Comparison of ENCODE assay signal across 1 cellular context in the genomic region with DNA sequence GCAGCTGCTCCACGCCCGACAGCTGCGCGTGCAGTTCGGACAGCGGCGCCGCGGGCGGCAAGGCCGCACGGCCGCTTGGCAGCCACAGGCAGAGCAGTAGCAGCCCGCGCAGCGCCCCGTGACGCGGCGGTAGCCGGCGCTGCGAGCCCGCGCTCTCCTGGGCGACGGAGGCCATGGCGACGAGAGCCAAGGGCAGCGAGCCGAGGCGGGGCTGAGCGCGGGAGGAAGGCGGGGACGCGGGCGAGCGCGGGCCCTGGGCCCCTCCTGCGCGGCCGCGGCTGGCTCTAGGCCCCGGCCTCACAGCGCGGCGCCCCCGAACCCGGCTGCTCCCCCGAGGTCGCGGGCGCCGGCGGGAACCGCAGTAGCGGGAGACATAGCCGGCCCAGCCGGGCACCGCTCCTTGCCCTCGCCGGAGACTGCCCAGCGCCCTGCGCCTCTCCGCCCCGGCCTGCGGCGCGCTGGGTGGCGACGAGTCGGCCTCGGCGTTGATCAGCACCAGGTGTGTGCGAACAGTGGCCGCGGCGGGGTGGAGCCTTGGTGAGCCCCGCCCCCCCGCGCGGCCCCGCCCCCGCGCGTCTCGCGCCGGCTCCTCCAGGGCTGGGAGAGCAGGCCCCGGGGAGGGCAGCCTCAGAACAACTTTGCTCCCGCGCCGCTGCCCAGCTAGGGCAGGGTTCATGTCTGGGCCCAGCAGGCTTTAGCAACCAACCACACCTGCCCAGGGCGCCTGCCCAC.
TF ChIP-seq lines count a peak whose summit lies in the region.

A gene with protein sequence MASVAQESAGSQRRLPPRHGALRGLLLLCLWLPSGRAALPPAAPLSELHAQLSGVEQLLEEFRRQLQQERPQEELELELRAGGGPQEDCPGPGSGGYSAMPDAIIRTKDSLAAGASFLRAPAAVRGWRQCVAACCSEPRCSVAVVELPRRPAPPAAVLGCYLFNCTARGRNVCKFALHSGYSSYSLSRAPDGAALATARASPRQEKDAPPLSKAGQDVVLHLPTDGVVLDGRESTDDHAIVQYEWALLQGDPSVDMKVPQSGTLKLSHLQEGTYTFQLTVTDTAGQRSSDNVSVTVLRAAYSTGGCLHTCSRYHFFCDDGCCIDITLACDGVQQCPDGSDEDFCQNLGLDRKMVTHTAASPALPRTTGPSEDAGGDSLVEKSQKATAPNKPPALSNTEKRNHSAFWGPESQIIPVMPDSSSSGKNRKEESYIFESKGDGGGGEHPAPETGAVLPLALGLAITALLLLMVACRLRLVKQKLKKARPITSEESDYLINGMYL (minus strand): TSS at position 514 of the 732 bp plus-strand sequence. CDS start 339 bp downstream, at position 175.

TF ChIP-seq in HepG2, 621 proteins besides CTCF, POLR2A, EP300 and RAD21 (continued from another document and continues in another):
- peak; percentile 56; the same call in 1 of the 2 replicates for TF ChIP-seq FOXK1 (CRISPR knock-in tag; IDR thresholded peaks at IDR 0.05; ENCODE audit: borderline replicate concordance, low read depth)
- TF ChIP-seq ZNF747 (CRISPR knock-in tag; IDR thresholded peaks at IDR 0.05; ENCODE audit: borderline replicate concordance): no peak
- TF ChIP-seq ZBTB7B (CRISPR knock-in tag; IDR thresholded peaks at IDR 0.05): peak; percentile 18; the same call in 1 of the 2 replicates
- TF ChIP-seq ZNF619 (CRISPR knock-in tag; IDR thresholded peaks at IDR 0.05): no peak
- peak; percentile 42; the same call in 1 of the 2 replicates for TF ChIP-seq ZNF263 (CRISPR knock-in tag; IDR thresholded peaks at IDR 0.05)
- no peak for TF ChIP-seq ZNF792 (CRISPR knock-in tag; IDR thresholded peaks at IDR 0.05)
- peak; percentile 7; the same call in 1 of the 2 replicates for TF ChIP-seq ZNF772 (CRISPR knock-in tag; IDR thresholded peaks at IDR 0.05)
- no peak for TF ChIP-seq ZNF296 (CRISPR knock-in tag; conservative IDR thresholded peaks at IDR 0.05)
- TF ChIP-seq DNMT1 (CRISPR knock-in tag; IDR thresholded peaks at IDR 0.05): no peak
- TF ChIP-seq, protein P1, sequence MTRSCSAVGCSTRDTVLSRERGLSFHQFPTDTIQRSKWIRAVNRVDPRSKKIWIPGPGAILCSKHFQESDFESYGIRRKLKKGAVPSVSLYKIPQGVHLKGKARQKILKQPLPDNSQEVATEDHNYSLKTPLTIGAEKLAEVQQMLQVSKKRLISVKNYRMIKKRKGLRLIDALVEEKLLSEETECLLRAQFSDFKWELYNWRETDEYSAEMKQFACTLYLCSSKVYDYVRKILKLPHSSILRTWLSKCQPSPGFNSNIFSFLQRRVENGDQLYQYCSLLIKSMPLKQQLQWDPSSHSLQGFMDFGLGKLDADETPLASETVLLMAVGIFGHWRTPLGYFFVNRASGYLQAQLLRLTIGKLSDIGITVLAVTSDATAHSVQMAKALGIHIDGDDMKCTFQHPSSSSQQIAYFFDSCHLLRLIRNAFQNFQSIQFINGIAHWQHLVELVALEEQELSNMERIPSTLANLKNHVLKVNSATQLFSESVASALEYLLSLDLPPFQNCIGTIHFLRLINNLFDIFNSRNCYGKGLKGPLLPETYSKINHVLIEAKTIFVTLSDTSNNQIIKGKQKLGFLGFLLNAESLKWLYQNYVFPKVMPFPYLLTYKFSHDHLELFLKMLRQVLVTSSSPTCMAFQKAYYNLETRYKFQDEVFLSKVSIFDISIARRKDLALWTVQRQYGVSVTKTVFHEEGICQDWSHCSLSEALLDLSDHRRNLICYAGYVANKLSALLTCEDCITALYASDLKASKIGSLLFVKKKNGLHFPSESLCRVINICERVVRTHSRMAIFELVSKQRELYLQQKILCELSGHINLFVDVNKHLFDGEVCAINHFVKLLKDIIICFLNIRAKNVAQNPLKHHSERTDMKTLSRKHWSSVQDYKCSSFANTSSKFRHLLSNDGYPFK (CRISPR knock-in tag; IDR thresholded peaks at IDR 0.05; ENCODE audit: borderline replicate concordance): no peak
- no peak for TF ChIP-seq TCF12 (IDR thresholded peaks at IDR 0.05)
- TF ChIP-seq TCF12 (CRISPR knock-in tag; IDR thresholded peaks at IDR 0.05): peak; percentile 80; the same call in 1 of the 2 replicates
- TF ChIP-seq, protein P2, sequence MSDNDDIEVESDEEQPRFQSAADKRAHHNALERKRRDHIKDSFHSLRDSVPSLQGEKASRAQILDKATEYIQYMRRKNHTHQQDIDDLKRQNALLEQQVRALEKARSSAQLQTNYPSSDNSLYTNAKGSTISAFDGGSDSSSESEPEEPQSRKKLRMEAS (IDR thresholded peaks at IDR 0.05): peak; percentile 76
- TF ChIP-seq ZNF558 (CRISPR knock-in tag; IDR thresholded peaks at IDR 0.05; ENCODE audit: borderline replicate concordance): peak; percentile 94; the same call in 1 of the 2 replicates
- TF ChIP-seq ZEB1 (IDR thresholded peaks at IDR 0.05; ENCODE audit: insufficient replicate concordance, low read depth): no peak
- TF ChIP-seq NR2F6 (IDR thresholded peaks at IDR 0.05): no peak
- no peak; the same call in 1 of the 2 replicates for TF ChIP-seq NR2F6 (CRISPR knock-in tag; IDR thresholded peaks at IDR 0.05)
- TF ChIP-seq ZSCAN30 (CRISPR knock-in tag; IDR thresholded peaks at IDR 0.05): no peak
- TF ChIP-seq, protein P3, sequence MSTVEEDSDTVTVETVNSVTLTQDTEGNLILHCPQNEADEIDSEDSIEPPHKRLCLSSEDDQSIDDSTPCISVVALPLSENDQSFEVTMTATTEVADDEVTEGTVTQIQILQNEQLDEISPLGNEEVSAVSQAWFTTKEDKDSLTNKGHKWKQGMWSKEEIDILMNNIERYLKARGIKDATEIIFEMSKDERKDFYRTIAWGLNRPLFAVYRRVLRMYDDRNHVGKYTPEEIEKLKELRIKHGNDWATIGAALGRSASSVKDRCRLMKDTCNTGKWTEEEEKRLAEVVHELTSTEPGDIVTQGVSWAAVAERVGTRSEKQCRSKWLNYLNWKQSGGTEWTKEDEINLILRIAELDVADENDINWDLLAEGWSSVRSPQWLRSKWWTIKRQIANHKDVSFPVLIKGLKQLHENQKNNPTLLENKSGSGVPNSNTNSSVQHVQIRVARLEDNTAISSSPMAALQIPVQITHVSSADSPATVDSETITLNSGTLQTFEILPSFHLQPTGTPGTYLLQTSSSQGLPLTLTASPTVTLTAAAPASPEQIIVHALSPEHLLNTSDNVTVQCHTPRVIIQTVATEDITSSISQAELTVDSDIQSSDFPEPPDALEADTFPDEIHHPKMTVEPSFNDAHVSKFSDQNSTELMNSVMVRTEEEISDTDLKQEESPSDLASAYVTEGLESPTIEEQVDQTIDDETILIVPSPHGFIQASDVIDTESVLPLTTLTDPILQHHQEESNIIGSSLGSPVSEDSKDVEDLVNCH (CRISPR knock-in tag; IDR thresholded peaks at IDR 0.05): no peak
- TF ChIP-seq, protein P4, sequence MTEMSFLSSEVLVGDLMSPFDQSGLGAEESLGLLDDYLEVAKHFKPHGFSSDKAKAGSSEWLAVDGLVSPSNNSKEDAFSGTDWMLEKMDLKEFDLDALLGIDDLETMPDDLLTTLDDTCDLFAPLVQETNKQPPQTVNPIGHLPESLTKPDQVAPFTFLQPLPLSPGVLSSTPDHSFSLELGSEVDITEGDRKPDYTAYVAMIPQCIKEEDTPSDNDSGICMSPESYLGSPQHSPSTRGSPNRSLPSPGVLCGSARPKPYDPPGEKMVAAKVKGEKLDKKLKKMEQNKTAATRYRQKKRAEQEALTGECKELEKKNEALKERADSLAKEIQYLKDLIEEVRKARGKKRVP (CRISPR knock-in tag; IDR thresholded peaks at IDR 0.05): peak in 1 of 2 experiments; percentile 26; a peak in 1 of 4 replicates
- peak; percentile 77 for TF ChIP-seq MED1 (CRISPR knock-in tag; IDR thresholded peaks at IDR 0.05)
- no peak for TF ChIP-seq CCAR2 (optimal IDR thresholded peaks at IDR 0.05; ENCODE audit: low read depth, low read length)
- TF ChIP-seq CEBPG (CRISPR knock-in tag; IDR thresholded peaks at IDR 0.05): no peak
- TF ChIP-seq, protein P5, sequence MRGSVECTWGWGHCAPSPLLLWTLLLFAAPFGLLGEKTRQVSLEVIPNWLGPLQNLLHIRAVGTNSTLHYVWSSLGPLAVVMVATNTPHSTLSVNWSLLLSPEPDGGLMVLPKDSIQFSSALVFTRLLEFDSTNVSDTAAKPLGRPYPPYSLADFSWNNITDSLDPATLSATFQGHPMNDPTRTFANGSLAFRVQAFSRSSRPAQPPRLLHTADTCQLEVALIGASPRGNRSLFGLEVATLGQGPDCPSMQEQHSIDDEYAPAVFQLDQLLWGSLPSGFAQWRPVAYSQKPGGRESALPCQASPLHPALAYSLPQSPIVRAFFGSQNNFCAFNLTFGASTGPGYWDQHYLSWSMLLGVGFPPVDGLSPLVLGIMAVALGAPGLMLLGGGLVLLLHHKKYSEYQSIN (CRISPR knock-in tag; IDR thresholded peaks at IDR 0.05; ENCODE audit: borderline replicate concordance): 0 out of 2 replicates have a peak, but pooled peaks have one; percentile 20
- no peak for TF ChIP-seq U2AF2 (IDR thresholded peaks at IDR 0.05; ENCODE audit: low read depth, low read length)
- TF ChIP-seq, protein P6, sequence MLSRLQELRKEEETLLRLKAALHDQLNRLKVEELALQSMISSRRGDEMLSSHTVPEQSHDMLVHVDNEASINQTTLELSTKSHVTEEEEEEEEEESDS (CRISPR knock-in tag; IDR thresholded peaks at IDR 0.05; ENCODE audit: borderline replicate concordance): no peak
- TF ChIP-seq TCF7 (IDR thresholded peaks at IDR 0.05; ENCODE audit: low read depth): no peak
- TF ChIP-seq HNRNPLL (IDR thresholded peaks at IDR 0.05; ENCODE audit: low read depth, low read length, poor library complexity, severe bottlenecking): peak; percentile 44
- peak; percentile 45; the same call in 1 of the 2 replicates for TF ChIP-seq ERF (CRISPR knock-in tag; IDR thresholded peaks at IDR 0.05)
- TF ChIP-seq NPAS2 (CRISPR knock-in tag; IDR thresholded peaks at IDR 0.05; ENCODE audit: borderline replicate concordance): no peak
- peak; percentile 75 for TF ChIP-seq RNF2 (conservative IDR thresholded peaks at IDR 0.05; ENCODE audit: low read depth)
- TF ChIP-seq ZNF383 (CRISPR knock-in tag; IDR thresholded peaks at IDR 0.05; ENCODE audit: borderline replicate concordance): no peak
- no peak for TF ChIP-seq ZC3H4 (CRISPR knock-in tag; IDR thresholded peaks at IDR 0.05; ENCODE audit: borderline replicate concordance)
- TF ChIP-seq ZNF777 (CRISPR knock-in tag; IDR thresholded peaks at IDR 0.05): peak; percentile 34; the same call in 1 of the 2 replicates
- TF ChIP-seq ELF4 (CRISPR knock-in tag; IDR thresholded peaks at IDR 0.05; ENCODE audit: borderline replicate concordance): no peak
- TF ChIP-seq XBP1 (CRISPR knock-in tag; IDR thresholded peaks at IDR 0.05): no peak
- TF ChIP-seq CREB1 (IDR thresholded peaks at IDR 0.05): no peak
- TF ChIP-seq CREB1 (CRISPR knock-in tag; IDR thresholded peaks at IDR 0.05): no peak
- TF ChIP-seq, protein P7, sequence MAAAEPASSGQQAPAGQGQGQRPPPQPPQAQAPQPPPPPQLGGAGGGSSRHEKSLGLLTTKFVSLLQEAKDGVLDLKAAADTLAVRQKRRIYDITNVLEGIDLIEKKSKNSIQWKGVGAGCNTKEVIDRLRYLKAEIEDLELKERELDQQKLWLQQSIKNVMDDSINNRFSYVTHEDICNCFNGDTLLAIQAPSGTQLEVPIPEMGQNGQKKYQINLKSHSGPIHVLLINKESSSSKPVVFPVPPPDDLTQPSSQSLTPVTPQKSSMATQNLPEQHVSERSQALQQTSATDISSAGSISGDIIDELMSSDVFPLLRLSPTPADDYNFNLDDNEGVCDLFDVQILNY (CRISPR knock-in tag; conservative IDR thresholded peaks at IDR 0.05): peak; percentile 44
- TF ChIP-seq ZNF354B (CRISPR knock-in tag; IDR thresholded peaks at IDR 0.05): no peak
- TF ChIP-seq AKAP8 (CRISPR knock-in tag; IDR thresholded peaks at IDR 0.05): no peak
- TF ChIP-seq ZNF883 (CRISPR knock-in tag; IDR thresholded peaks at IDR 0.05; ENCODE audit: not compliant biosample characterization): no peak
- TF ChIP-seq, protein P8, sequence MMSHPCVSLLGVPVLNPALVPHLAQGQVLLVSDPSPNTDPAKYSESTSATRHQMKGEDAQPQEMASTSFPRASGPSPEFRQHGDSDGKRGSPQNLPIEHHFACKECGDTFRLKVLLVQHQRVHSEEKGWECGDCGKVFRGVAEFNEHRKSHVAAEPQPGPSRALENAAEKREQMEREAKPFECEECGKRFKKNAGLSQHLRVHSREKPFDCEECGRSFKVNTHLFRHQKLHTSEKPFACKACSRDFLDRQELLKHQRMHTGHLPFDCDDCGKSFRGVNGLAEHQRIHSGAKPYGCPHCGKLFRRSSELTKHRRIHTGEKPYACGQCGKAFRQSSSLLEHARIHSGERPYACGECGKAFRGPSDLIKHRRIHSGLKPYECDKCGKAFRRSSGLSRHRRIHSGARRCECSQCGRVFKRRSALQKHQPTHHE (CRISPR knock-in tag; IDR thresholded peaks at IDR 0.05; ENCODE audit: borderline replicate concordance): peak; percentile 39; the same call in 1 of the 2 replicates
- TF ChIP-seq, protein P9, sequence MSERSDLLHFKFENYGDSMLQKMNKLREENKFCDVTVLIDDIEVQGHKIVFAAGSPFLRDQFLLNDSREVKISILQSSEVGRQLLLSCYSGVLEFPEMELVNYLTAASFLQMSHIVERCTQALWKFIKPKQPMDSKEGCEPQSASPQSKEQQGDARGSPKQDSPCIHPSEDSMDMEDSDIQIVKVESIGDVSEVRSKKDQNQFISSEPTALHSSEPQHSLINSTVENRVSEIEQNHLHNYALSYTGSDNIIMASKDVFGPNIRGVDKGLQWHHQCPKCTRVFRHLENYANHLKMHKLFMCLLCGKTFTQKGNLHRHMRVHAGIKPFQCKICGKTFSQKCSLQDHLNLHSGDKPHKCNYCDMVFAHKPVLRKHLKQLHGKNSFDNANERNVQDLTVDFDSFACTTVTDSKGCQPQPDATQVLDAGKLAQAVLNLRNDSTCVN (CRISPR knock-in tag; IDR thresholded peaks at IDR 0.05; ENCODE audit: borderline replicate concordance): no peak
- TF ChIP-seq, protein P10, sequence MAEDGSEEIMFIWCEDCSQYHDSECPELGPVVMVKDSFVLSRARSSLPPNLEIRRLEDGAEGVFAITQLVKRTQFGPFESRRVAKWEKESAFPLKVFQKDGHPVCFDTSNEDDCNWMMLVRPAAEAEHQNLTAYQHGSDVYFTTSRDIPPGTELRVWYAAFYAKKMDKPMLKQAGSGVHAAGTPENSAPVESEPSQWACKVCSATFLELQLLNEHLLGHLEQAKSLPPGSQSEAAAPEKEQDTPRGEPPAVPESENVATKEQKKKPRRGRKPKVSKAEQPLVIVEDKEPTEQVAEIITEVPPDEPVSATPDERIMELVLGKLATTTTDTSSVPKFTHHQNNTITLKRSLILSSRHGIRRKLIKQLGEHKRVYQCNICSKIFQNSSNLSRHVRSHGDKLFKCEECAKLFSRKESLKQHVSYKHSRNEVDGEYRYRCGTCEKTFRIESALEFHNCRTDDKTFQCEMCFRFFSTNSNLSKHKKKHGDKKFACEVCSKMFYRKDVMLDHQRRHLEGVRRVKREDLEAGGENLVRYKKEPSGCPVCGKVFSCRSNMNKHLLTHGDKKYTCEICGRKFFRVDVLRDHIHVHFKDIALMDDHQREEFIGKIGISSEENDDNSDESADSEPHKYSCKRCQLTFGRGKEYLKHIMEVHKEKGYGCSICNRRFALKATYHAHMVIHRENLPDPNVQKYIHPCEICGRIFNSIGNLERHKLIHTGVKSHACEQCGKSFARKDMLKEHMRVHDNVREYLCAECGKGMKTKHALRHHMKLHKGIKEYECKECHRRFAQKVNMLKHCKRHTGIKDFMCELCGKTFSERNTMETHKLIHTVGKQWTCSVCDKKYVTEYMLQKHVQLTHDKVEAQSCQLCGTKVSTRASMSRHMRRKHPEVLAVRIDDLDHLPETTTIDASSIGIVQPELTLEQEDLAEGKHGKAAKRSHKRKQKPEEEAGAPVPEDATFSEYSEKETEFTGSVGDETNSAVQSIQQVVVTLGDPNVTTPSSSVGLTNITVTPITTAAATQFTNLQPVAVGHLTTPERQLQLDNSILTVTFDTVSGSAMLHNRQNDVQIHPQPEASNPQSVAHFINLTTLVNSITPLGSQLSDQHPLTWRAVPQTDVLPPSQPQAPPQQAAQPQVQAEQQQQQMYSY (CRISPR knock-in tag; IDR thresholded peaks at IDR 0.05): no peak; the same call in 1 of the 2 replicates
- no peak for TF ChIP-seq FOXM1 (CRISPR knock-in tag; IDR thresholded peaks at IDR 0.05)
